ENCODE assay signal across 31 cellular contexts in genomic region chr21:21297211-21297610, GRCh38.
DNase-seq lines count a peak whose midpoint lies in the region; ATAC-seq and TF ChIP-seq lines count a peak whose summit lies in the region.
"Had no signal": no experiment of that assay in that cellular context is flagged by ENCODE, and none has a peak within 500 bp of the region (broad histone marks: within the 10 kb centered on the region; RNA-seq: fewer than 3 reads in every experiment).

No MANE protein-coding gene starts in this region.

- no TSS peak for BruUV-seq in PC-3 (replicated peaks; lab: Mats Ljungman, UMichigan)

- peaks cover 6% of the 10 kb centered on the region; the same call in 1 of the 2 replicates for H3K9me3 ChIP-seq in PC-3 (ENCODE audit: low read length)
- H3K9me3 ChIP-seq: A549; BE2C; BLaER1; BLaER1 treated with 17β-estradiol and CSF1 and Interleukin-3, amounts not matched to agents 10 nM and 100 nM had no signal

- intact Hi-C loops in PC-3 (cut with micrococcal nuclease) (no loop called here), dorsolateral prefrontal cortex (cut with DNase I) (no loop called here)

- H2AFZ ChIP-seq in PC-3 (ENCODE audit: low read length): no peak overlapping the region

- peak; percentile 85 for DNase-seq in LNCaP clone FGC (ENCODE audit: low read depth)
- no peak for DNase-seq in PC-3
- DNase-seq in dorsolateral prefrontal cortex: no peak
- DNase-seq: 8988T; ACHN; AML-193; BE2C; C1 segment of cervical spinal cord; Caco-2; Calu3; CD4-positive, alpha-beta memory T cell; CD4-positive, alpha-beta T cell; CD4-positive, CD25-positive, alpha-beta regulatory T cell; CD8-positive, alpha-beta memory T cell; CD8-positive, alpha-beta T cell; COR-L47; DMS 273 treated with DMSO at 0.1 percent for 48 hours; DMS153; DMS53; DMS79; DMS79 treated with DMSO at 0.1 percent for 48 hours; DND-41; EL had no signal

- POLR2A ChIA-PET in PC-3 (lab: Charles Lee; ENCODE audit: unreplicated experiment): no interaction called here

- no peaks in the 10 kb centered on the region for H3K9me2 ChIP-seq in PC-3 (replicated peaks; ENCODE audit: low read length)

- ATAC-seq in PC-3: peak; percentile 62
- no peak for ATAC-seq in GM18909 (IDR thresholded peaks at IDR 0.05; ENCODE audit: poor library complexity, unreplicated experiment)
- no peak for ATAC-seq in HG03439 (IDR thresholded peaks at IDR 0.05; ENCODE audit: unreplicated experiment)
- no peak for ATAC-seq in HG02870 (IDR thresholded peaks at IDR 0.05; ENCODE audit: unreplicated experiment)
- ATAC-seq: A549; CD8-positive, alpha-beta T cell had no signal

- no peaks in the 10 kb centered on the region for H3K79me2 ChIP-seq in PC-3 (ENCODE audit: low read length)

- no peaks in the 10 kb centered on the region for H3K4me1 ChIP-seq in PC-3 (ENCODE audit: insufficient read depth, low read length)
- H3K4me1 ChIP-seq: A549; BLaER1; BLaER1 treated with 17β-estradiol and CSF1 and Interleukin-3, amounts not matched to agents 10 nM and 100 nM; Caco-2 had no signal

- H3K4me2 ChIP-seq in PC-3 (ENCODE audit: low read length): no peak overlapping the region
- H3K4me2 ChIP-seq: A549; BLaER1; BLaER1 treated with 17β-estradiol and CSF1 and Interleukin-3, amounts not matched to agents 10 nM and 100 nM had no signal

- no peaks in the 10 kb centered on the region for H3K36me3 ChIP-seq in PC-3 (ENCODE audit: low read depth, low read length)
- H3K36me3 ChIP-seq: BE2C; BLaER1; BLaER1 treated with 17β-estradiol and CSF1 and Interleukin-3, amounts not matched to agents 10 nM and 100 nM had no signal

- no peak overlapping the region for H3K9ac ChIP-seq in PC-3 (ENCODE audit: low read length)
- H3K9ac ChIP-seq: BLaER1; BLaER1 treated with 17β-estradiol and CSF1 and Interleukin-3, amounts not matched to agents 10 nM and 100 nM had no signal

- TF ChIP-seq CTCF in 22Rv1 (IDR thresholded peaks at IDR 0.05) (no peak), LNCaP clone FGC (IDR thresholded peaks at IDR 0.05; ENCODE audit: control insufficient read depth, extremely low read depth, insufficient read depth) (no peak), PC-3 (conservative IDR thresholded peaks at IDR 0.05; ENCODE audit: low read depth, low read length) (no peak), VCaP (conservative IDR thresholded peaks at IDR 0.05) (no peak), dorsolateral prefrontal cortex (IDR thresholded peaks at IDR 0.05 in 54 of 56, conservative IDR thresholded peaks at IDR 0.05 in 2 of 56; ENCODE audit: low read depth in 1 of 56, partially characterized antibody in 56 of 56) (no peak)

- CTCF ChIA-PET in PC-3 (lab: Charles Lee): no interaction called here

- no peaks in the 10 kb centered on the region for H3K27me3 ChIP-seq in PC-3 (ENCODE audit: low read length)
- H3K27me3 ChIP-seq in dorsolateral prefrontal cortex: no peaks in the 10 kb centered on the region
- H3K27me3 ChIP-seq: BE2C; BLaER1; BLaER1 treated with 17β-estradiol and CSF1 and Interleukin-3, amounts not matched to agents 10 nM and 100 nM had no signal

- H4K20me1 ChIP-seq in PC-3 (ENCODE audit: low read length): no peaks in the 10 kb centered on the region
- H4K20me1 ChIP-seq: BLaER1; BLaER1 treated with 17β-estradiol and CSF1 and Interleukin-3, amounts not matched to agents 10 nM and 100 nM had no signal

- H3K4me3 ChIP-seq in LNCaP clone FGC (ENCODE audit: low read depth, low read length) (no peak overlapping the region), PC-3 (ENCODE audit: low read length) (no peak overlapping the region), dorsolateral prefrontal cortex (no peak overlapping the region)
- H3K4me3 ChIP-seq: A549; BLaER1; BLaER1 treated with 17β-estradiol and CSF1 and Interleukin-3, amounts not matched to agents 10 nM and 100 nM had no signal

- H3K27ac ChIP-seq in 22Rv1 (peak overlapping the region; percentile 71), PC-3 (ENCODE audit: low read length) (no peak overlapping the region), VCaP (peak overlapping the region; percentile 90), dorsolateral prefrontal cortex (no peak overlapping the region)
- H3K27ac ChIP-seq: A549; BLaER1; BLaER1 treated with 17β-estradiol and CSF1 and Interleukin-3, amounts not matched to agents 10 nM and 100 nM had no signal

- H3F3A ChIP-seq in PC-3 (ENCODE audit: low read length, unreplicated experiment): no peaks in the 10 kb centered on the region

Comparison
In these comparisons a context has a peak if more than half of its experiments do, and no peak if none do; other contexts are left out.
1. H3K27ac ChIP-seq: peak in 22Rv1 (single experiment) and VCaP (single experiment); none in PC-3 (single experiment) and dorsolateral prefrontal cortex (0 of 59).